In genomic region chr12:94644622-94645021, GRCh38 we compare ENCODE assay signal across 1 cellular context.
TF ChIP-seq lines count a peak whose summit lies in the region.

No MANE protein-coding gene starts in this region.

TF ChIP-seq in GM12878, 131 proteins besides CTCF, POLR2A, EP300 and RAD21 (continued from another document):
- no peak for TF ChIP-seq BCLAF1 (IDR thresholded peaks at IDR 0.05)
- no peak for TF ChIP-seq SMAD1 (IDR thresholded peaks at IDR 0.05; ENCODE audit: low read depth, partially characterized antibody)
- no peak for TF ChIP-seq USF2 (IDR thresholded peaks at IDR 0.05; ENCODE audit: borderline replicate concordance, low read depth, low read length)
- TF ChIP-seq CBX5 (IDR thresholded peaks at IDR 0.05; ENCODE audit: low read depth) = no peak
- TF ChIP-seq RFX5 (IDR thresholded peaks at IDR 0.05; ENCODE audit: low read depth, low read length) = no peak
- no peak for TF ChIP-seq BACH1 (IDR thresholded peaks at IDR 0.05; ENCODE audit: borderline replicate concordance)
- TF ChIP-seq HDAC6 (IDR thresholded peaks at IDR 0.05; ENCODE audit: unreplicated experiment) = no peak
- no peak for TF ChIP-seq LARP7 (IDR thresholded peaks at IDR 0.05)
- TF ChIP-seq NFYA (IDR thresholded peaks at IDR 0.05; ENCODE audit: borderline replicate concordance, low read depth, low read length) = no peak
- TF ChIP-seq FOS (IDR thresholded peaks at IDR 0.05; ENCODE audit: borderline replicate concordance, extremely low read depth, insufficient read length) = no peak
- no peak for TF ChIP-seq BCL11A (IDR thresholded peaks at IDR 0.05; ENCODE audit: low read depth, low read length)
- TF ChIP-seq CBFB (IDR thresholded peaks at IDR 0.05; ENCODE audit: low read depth) = no peak
- no peak for TF ChIP-seq ESRRA (IDR thresholded peaks at IDR 0.05; ENCODE audit: low read length)
- TF ChIP-seq HDGF (IDR thresholded peaks at IDR 0.05) = no peak
- no peak for TF ChIP-seq YY1 (IDR thresholded peaks at IDR 0.05; ENCODE audit: low read depth, low read length)
- TF ChIP-seq GABPA (IDR thresholded peaks at IDR 0.05; ENCODE audit: low read depth) = no peak
- TF ChIP-seq GATAD2B (conservative IDR thresholded peaks at IDR 0.05; ENCODE audit: low read depth) = no peak
- TF ChIP-seq IKZF1 (conservative IDR thresholded peaks at IDR 0.05) = 0 out of 2 replicates have a peak, but pooled peaks have one; percentile 37
- TF ChIP-seq ZNF274 (IDR thresholded peaks at IDR 0.05; ENCODE audit: insufficient read depth, insufficient read length) = no peak
- TF ChIP-seq TCF7 (IDR thresholded peaks at IDR 0.05; ENCODE audit: borderline replicate concordance) = no peak
- TF ChIP-seq MYB (IDR thresholded peaks at IDR 0.05; ENCODE audit: borderline replicate concordance, low read depth, low read length) = no peak
- no peak for TF ChIP-seq STAT3 (IDR thresholded peaks at IDR 0.05; ENCODE audit: low read depth, low read length)
- no peak for TF ChIP-seq KLF5 (IDR thresholded peaks at IDR 0.05; ENCODE audit: partially characterized antibody)
- no peak for TF ChIP-seq PAX5 (IDR thresholded peaks at IDR 0.05; ENCODE audit: borderline replicate concordance, low read depth, low read length)
- no peak for TF ChIP-seq NKRF (conservative IDR thresholded peaks at IDR 0.05)
- TF ChIP-seq ZNF592 (IDR thresholded peaks at IDR 0.05) = no peak
- no peak for TF ChIP-seq IRF5 (IDR thresholded peaks at IDR 0.05; ENCODE audit: borderline replicate concordance)
- no peak for TF ChIP-seq SMAD5 (IDR thresholded peaks at IDR 0.05; ENCODE audit: low read depth)
- peak; percentile 54; the same call in 1 of the 2 replicates for TF ChIP-seq NR2F1 (conservative IDR thresholded peaks at IDR 0.05)
- no peak for TF ChIP-seq POU2F2 (IDR thresholded peaks at IDR 0.05; ENCODE audit: borderline replicate concordance, low read depth, low read length)
- TF ChIP-seq ATF7 (IDR thresholded peaks at IDR 0.05; ENCODE audit: low read depth) = 0 out of 2 replicates have a peak, but pooled peaks have one; percentile 4
- TF ChIP-seq RUNX3 (IDR thresholded peaks at IDR 0.05; ENCODE audit: low read length) = peak; percentile 66
- TF ChIP-seq ETV6 (conservative IDR thresholded peaks at IDR 0.05 in 1 of 2, IDR thresholded peaks at IDR 0.05 in 1 of 2; ENCODE audit: borderline replicate concordance in 1 of 2, low read depth in 1 of 2) = peak in 1 of 2 experiments; percentile 5; a peak in 1 of 4 replicates
- TF ChIP-seq RCOR1 (conservative IDR thresholded peaks at IDR 0.05; ENCODE audit: low read depth, low read length) = no peak
- no peak for TF ChIP-seq MTA3 (IDR thresholded peaks at IDR 0.05; ENCODE audit: borderline replicate concordance, low read length)
